Comparison of ENCODE assay signal across 3 cellular contexts in the genomic region with DNA sequence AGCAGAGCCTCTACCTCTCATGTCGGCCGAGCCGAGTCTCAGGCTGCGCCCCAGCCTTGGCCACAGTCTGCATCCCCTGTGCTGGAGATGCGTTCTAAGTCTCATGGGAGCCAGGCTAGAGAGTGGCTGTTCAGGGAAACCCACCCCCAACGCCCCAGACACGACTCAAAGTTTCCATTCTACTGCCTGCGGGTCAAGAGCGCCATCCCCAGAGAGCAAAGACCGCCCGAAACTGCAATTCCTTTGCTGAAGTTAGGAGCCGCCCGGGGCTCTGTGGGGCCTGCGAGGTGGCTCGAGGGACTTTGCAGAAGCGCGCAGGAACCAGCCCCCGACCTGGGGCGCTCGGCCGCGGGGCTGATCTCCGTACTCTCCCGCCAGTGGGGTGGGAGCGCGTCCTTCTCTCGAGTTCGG.
TF ChIP-seq lines count a peak whose summit lies in the region.

No MANE protein-coding gene starts in this region.

TF ChIP-seq in GM12891, 5 proteins besides CTCF, POLR2A, EP300 and RAD21:
- no peak for TF ChIP-seq TAF1 (IDR thresholded peaks at IDR 0.05; ENCODE audit: low read depth, low read length)
- TF ChIP-seq POU2F2 (IDR thresholded peaks at IDR 0.05; ENCODE audit: low read depth, low read length), result no peak
- TF ChIP-seq SPI1 (IDR thresholded peaks at IDR 0.05; ENCODE audit: low read depth, low read length), result no peak
- no peak for TF ChIP-seq POLR2AphosphoS5 (IDR thresholded peaks at IDR 0.05; ENCODE audit: low read depth, low read length)
- TF ChIP-seq PAX5 (IDR thresholded peaks at IDR 0.05; ENCODE audit: insufficient read depth, low read length, severe bottlenecking), result no peak

TF ChIP-seq in H1, 55 proteins besides CTCF, POLR2A, EP300 and RAD21:
- TF ChIP-seq TAF1 (IDR thresholded peaks at IDR 0.05; ENCODE audit: low read depth, low read length) (0 out of 2 replicates have a peak, but pooled peaks have one; percentile 18), PHF8 (conservative IDR thresholded peaks at IDR 0.05; ENCODE audit: low read depth, low read length) (no peak), SUZ12 (IDR thresholded peaks at IDR 0.05; ENCODE audit: low read length) (no peak), BACH1 (IDR thresholded peaks at IDR 0.05; ENCODE audit: low read length) (no peak), JUND (IDR thresholded peaks at IDR 0.05; ENCODE audit: low read length) (0 out of 2 replicates have a peak, but pooled peaks have one; percentile 11), BRCA1 (IDR thresholded peaks at IDR 0.05; ENCODE audit: low read depth, low read length) (no peak), KDM4A (IDR thresholded peaks at IDR 0.05; ENCODE audit: low read depth, low read length, severe bottlenecking) (no peak), FOSL1 (IDR thresholded peaks at IDR 0.05; ENCODE audit: insufficient read depth, low read depth, low read length) (no peak), RXRA (IDR thresholded peaks at IDR 0.05; ENCODE audit: insufficient read depth, low read depth, low read length) (no peak)
- TF ChIP-seq, protein P1, sequence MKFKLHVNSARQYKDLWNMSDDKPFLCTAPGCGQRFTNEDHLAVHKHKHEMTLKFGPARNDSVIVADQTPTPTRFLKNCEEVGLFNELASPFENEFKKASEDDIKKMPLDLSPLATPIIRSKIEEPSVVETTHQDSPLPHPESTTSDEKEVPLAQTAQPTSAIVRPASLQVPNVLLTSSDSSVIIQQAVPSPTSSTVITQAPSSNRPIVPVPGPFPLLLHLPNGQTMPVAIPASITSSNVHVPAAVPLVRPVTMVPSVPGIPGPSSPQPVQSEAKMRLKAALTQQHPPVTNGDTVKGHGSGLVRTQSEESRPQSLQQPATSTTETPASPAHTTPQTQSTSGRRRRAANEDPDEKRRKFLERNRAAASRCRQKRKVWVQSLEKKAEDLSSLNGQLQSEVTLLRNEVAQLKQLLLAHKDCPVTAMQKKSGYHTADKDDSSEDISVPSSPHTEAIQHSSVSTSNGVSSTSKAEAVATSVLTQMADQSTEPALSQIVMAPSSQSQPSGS (IDR thresholded peaks at IDR 0.05; ENCODE audit: low read length), result no peak
TF ChIP-seq in H1: peak in this region for 2.

TF ChIP-seq in neural cell, 6 proteins besides CTCF, POLR2A, EP300 and RAD21:
- TF ChIP-seq, protein P2, sequence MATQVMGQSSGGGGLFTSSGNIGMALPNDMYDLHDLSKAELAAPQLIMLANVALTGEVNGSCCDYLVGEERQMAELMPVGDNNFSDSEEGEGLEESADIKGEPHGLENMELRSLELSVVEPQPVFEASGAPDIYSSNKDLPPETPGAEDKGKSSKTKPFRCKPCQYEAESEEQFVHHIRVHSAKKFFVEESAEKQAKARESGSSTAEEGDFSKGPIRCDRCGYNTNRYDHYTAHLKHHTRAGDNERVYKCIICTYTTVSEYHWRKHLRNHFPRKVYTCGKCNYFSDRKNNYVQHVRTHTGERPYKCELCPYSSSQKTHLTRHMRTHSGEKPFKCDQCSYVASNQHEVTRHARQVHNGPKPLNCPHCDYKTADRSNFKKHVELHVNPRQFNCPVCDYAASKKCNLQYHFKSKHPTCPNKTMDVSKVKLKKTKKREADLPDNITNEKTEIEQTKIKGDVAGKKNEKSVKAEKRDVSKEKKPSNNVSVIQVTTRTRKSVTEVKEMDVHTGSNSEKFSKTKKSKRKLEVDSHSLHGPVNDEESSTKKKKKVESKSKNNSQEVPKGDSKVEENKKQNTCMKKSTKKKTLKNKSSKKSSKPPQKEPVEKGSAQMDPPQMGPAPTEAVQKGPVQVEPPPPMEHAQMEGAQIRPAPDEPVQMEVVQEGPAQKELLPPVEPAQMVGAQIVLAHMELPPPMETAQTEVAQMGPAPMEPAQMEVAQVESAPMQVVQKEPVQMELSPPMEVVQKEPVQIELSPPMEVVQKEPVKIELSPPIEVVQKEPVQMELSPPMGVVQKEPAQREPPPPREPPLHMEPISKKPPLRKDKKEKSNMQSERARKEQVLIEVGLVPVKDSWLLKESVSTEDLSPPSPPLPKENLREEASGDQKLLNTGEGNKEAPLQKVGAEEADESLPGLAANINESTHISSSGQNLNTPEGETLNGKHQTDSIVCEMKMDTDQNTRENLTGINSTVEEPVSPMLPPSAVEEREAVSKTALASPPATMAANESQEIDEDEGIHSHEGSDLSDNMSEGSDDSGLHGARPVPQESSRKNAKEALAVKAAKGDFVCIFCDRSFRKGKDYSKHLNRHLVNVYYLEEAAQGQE (IDR thresholded peaks at IDR 0.05; ENCODE audit: borderline replicate concordance), result no peak
- TF ChIP-seq TAF1 (IDR thresholded peaks at IDR 0.05; ENCODE audit: low read depth) (no peak), EZH2 (IDR thresholded peaks at IDR 0.05; ENCODE audit: borderline replicate concordance, insufficient read depth, low read length, poor library complexity, severe bottlenecking) (no peak), POLR2AphosphoS5 (IDR thresholded peaks at IDR 0.05) (no peak), MXI1 (conservative IDR thresholded peaks at IDR 0.05; ENCODE audit: poor library complexity, severe bottlenecking) (no peak), SMC3 (conservative IDR thresholded peaks at IDR 0.05; ENCODE audit: poor library complexity) (no peak)
